ENCODE assay signal across 17 cellular contexts in the genomic region with DNA sequence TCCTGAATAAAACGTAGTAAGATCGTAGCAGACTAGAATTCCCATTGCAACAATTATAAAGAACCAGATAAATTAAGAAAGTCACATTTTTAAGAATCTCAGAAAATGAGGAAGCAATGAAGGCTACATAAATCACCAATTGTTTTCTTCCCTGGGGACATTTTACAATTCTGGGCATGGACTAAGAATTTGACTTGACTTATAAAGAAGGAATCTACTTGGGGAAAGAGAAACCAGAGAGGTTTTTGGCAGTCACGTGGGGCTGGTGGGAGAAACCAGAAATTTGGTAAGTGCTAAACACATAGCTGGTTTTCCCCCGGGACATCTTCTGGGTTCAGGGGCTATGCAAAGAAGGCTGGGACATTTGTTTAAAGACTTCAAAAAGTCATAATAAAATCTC.
"Had no signal": no experiment of that assay in that cellular context is flagged by ENCODE, and none has a peak within 500 bp of the region (broad histone marks: within the 10 kb centered on the region; RNA-seq: fewer than 3 reads in every experiment).

No MANE protein-coding gene starts in this region.

- H3K4me3 Mint-ChIP-seq: activated naive CD4-positive, alpha-beta T cell treated with anti-CD3 and anti-CD28 coated beads, Interleukin-2, amount 50 U/mL, for 24 hours; activated T-cell treated with anti-CD3 and anti-CD28 coated beads, Interleukin-2, amount 50 U/mL, for 72 hours; dendritic cell treated with granulocyte-macrophage colony-stimulating factor and Interleukin-4, amounts not matched to agents 40 ng/mL and 50 ng/mL, for 4 days; mesothelial cell of epicardium; nephron had no signal

- H3K4me1 ChIP-seq: esophagus muscularis mucosa, tibial nerve had no signal

- DNase-seq: activated CD4-positive, alpha-beta T cell treated with anti-CD3 and anti-CD28 coated beads for 1 hour; activated effector memory CD4-positive, alpha-beta T cell treated with anti-CD3 and anti-CD28 coated beads, Interleukin-2, amount 50 U/mL, for 16 hours; activated T-cell treated with anti-CD3 and anti-CD28 coated beads, Interleukin-2, amount 50 U/mL, for 72 hours; cerebellar nuclear complex; effector CD8-positive, alpha-beta T cell; kidney; stimulated activated naive CD4-positive, alpha-beta T cell; T-helper 2 cell had no signal

- H3K36me3 ChIP-seq: esophagus muscularis mucosa, tibial nerve had no signal

- H3K36me3 Mint-ChIP-seq: mesothelial cell of epicardium had no signal

- ATAC-seq: activated T-cell treated with anti-CD3 and anti-CD28 coated beads, Interleukin-2, amount 50 U/mL, for 72 hours; left lobe of liver; sciatic nerve had no signal

- H3K4me3 ChIP-seq: esophagus muscularis mucosa, tibial nerve had no signal

- H3K4me1 Mint-ChIP-seq: activated naive CD4-positive, alpha-beta T cell treated with anti-CD3 and anti-CD28 coated beads, Interleukin-2, amount 50 U/mL, for 24 hours; mesothelial cell of epicardium; nephron had no signal

- H3K27ac Mint-ChIP-seq: activated naive CD4-positive, alpha-beta T cell treated with anti-CD3 and anti-CD28 coated beads, Interleukin-2, amount 50 U/mL, for 24 hours; activated T-cell treated with anti-CD3 and anti-CD28 coated beads, Interleukin-2, amount 50 U/mL, for 72 hours; dendritic cell treated with granulocyte-macrophage colony-stimulating factor and Interleukin-4, amounts not matched to agents 40 ng/mL and 50 ng/mL, for 4 days; mesothelial cell of epicardium; nephron had no signal

- H3K27ac ChIP-seq: esophagus muscularis mucosa, tibial nerve, VCaP had no signal

- H3K27me3 ChIP-seq: esophagus muscularis mucosa, tibial nerve had no signal
